In the genomic region with DNA sequence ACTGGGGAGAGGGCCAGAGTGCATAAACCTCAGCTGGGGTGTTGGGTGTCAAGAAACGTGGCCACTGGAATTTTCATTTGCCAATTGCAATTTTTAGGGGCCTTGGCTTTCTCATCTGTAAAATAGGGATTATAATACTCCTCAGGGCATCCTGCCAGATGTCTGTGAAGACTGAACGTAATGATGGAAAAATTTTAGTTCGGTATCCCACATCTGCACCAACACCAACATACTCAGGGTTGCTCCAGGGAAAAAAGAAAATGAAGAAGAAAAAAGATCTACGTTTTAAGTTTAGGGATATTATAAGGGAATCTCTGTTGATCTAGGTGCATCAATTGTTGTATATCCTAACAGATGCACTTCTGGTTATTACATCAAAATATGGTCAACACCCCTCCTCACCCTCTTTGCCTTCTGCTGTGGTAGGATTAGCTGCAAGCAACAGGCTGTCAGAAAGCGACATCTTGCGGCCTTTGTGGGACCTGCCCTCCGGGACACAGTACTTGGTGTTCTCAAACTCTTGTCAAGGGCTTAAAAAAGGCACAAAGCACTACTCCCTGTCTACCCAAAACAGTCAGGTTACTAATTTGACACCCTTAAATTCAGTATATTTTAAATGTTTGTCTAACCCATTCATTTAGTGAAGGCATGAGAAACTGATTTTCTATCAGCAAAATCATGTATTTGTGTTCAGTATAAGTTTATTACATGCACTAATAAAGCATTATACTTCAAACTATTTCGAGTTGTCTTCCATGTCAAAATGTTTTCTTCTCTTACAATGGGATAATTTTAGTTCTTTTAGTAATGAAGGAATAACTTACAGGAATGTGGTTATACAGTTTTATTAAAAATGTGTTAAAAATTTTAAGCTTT, we compare ENCODE assay signal across 1 cellular context.
A peak's percentile ranks its signal among the peaks of the same experiment; 100 is the strongest.
TF ChIP-seq lines count a peak whose summit lies in the region.

No MANE protein-coding gene starts in this region.

TF ChIP-seq in HepG2, 621 proteins besides CTCF, POLR2A, EP300 and RAD21 (continued from another document):
- TF ChIP-seq JUND (CRISPR knock-in tag; IDR thresholded peaks at IDR 0.05) = no peak
- TF ChIP-seq, protein P1, sequence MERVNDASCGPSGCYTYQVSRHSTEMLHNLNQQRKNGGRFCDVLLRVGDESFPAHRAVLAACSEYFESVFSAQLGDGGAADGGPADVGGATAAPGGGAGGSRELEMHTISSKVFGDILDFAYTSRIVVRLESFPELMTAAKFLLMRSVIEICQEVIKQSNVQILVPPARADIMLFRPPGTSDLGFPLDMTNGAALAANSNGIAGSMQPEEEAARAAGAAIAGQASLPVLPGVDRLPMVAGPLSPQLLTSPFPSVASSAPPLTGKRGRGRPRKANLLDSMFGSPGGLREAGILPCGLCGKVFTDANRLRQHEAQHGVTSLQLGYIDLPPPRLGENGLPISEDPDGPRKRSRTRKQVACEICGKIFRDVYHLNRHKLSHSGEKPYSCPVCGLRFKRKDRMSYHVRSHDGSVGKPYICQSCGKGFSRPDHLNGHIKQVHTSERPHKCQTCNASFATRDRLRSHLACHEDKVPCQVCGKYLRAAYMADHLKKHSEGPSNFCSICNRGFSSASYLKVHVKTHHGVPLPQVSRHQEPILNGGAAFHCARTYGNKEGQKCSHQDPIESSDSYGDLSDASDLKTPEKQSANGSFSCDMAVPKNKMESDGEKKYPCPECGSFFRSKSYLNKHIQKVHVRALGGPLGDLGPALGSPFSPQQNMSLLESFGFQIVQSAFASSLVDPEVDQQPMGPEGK (CRISPR knock-in tag; IDR thresholded peaks at IDR 0.05) = 0 out of 2 replicates have a peak, but pooled peaks have one; percentile 24
- TF ChIP-seq HNF4A (CRISPR knock-in tag; IDR thresholded peaks at IDR 0.05) = no peak
- TF ChIP-seq, protein P2, sequence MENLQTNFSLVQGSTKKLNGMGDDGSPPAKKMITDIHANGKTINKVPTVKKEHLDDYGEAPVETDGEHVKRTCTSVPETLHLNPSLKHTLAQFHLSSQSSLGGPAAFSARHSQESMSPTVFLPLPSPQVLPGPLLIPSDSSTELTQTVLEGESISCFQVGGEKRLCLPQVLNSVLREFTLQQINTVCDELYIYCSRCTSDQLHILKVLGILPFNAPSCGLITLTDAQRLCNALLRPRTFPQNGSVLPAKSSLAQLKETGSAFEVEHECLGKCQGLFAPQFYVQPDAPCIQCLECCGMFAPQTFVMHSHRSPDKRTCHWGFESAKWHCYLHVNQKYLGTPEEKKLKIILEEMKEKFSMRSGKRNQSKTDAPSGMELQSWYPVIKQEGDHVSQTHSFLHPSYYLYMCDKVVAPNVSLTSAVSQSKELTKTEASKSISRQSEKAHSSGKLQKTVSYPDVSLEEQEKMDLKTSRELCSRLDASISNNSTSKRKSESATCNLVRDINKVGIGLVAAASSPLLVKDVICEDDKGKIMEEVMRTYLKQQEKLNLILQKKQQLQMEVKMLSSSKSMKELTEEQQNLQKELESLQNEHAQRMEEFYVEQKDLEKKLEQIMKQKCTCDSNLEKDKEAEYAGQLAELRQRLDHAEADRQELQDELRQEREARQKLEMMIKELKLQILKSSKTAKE (CRISPR knock-in tag; IDR thresholded peaks at IDR 0.05; ENCODE audit: borderline replicate concordance) = no peak
- no peak for TF ChIP-seq MYC (CRISPR knock-in tag; IDR thresholded peaks at IDR 0.05; ENCODE audit: borderline replicate concordance)
- no peak for TF ChIP-seq ZNF776 (CRISPR knock-in tag; IDR thresholded peaks at IDR 0.05)
- TF ChIP-seq GATAD2A (CRISPR knock-in tag; IDR thresholded peaks at IDR 0.05) = peak; percentile 47; the same call in 1 of the 2 replicates
- peak; percentile 31; the same call in 1 of the 2 replicates for TF ChIP-seq SAP130 (CRISPR knock-in tag; IDR thresholded peaks at IDR 0.05; ENCODE audit: low read depth)
- TF ChIP-seq ZNF101 (CRISPR knock-in tag; IDR thresholded peaks at IDR 0.05; ENCODE audit: borderline replicate concordance, low read depth) = no peak
- TF ChIP-seq, protein P3, sequence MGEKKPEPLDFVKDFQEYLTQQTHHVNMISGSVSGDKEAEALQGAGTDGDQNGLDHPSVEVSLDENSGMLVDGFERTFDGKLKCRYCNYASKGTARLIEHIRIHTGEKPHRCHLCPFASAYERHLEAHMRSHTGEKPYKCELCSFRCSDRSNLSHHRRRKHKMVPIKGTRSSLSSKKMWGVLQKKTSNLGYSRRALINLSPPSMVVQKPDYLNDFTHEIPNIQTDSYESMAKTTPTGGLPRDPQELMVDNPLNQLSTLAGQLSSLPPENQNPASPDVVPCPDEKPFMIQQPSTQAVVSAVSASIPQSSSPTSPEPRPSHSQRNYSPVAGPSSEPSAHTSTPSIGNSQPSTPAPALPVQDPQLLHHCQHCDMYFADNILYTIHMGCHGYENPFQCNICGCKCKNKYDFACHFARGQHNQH (CRISPR knock-in tag; IDR thresholded peaks at IDR 0.05) = peak; percentile 27; the same call in 1 of the 2 replicates
- TF ChIP-seq MIXL1 (CRISPR knock-in tag; IDR thresholded peaks at IDR 0.05) = peak; percentile 55; the same call in 1 of the 2 replicates
- TF ChIP-seq ZMYM3 (CRISPR knock-in tag; IDR thresholded peaks at IDR 0.05) = no peak
- no peak for TF ChIP-seq ZNF556 (CRISPR knock-in tag; IDR thresholded peaks at IDR 0.05; ENCODE audit: borderline replicate concordance)
- no peak for TF ChIP-seq DMAP1 (CRISPR knock-in tag; IDR thresholded peaks at IDR 0.05)
- no peak for TF ChIP-seq MAF1 (CRISPR knock-in tag; IDR thresholded peaks at IDR 0.05; ENCODE audit: borderline replicate concordance)
- TF ChIP-seq ZNF720 (CRISPR knock-in tag; IDR thresholded peaks at IDR 0.05) = no peak
- TF ChIP-seq ELF4 (CRISPR knock-in tag; IDR thresholded peaks at IDR 0.05; ENCODE audit: borderline replicate concordance) = no peak
- no peak for TF ChIP-seq NAIF1 (CRISPR knock-in tag; IDR thresholded peaks at IDR 0.05; ENCODE audit: borderline replicate concordance)
- TF ChIP-seq ZIK1 (CRISPR knock-in tag; IDR thresholded peaks at IDR 0.05; ENCODE audit: borderline replicate concordance, low read depth) = no peak
- no peak for TF ChIP-seq SOX13 (IDR thresholded peaks at IDR 0.05)
- TF ChIP-seq SOX13 (CRISPR knock-in tag; conservative IDR thresholded peaks at IDR 0.05 in 1 of 2, IDR thresholded peaks at IDR 0.05 in 1 of 2) = 0 out of 4 replicates have a peak, but pooled peaks of 1 of the 2 experiments have one; percentile 10
- no peak for TF ChIP-seq ZFY (CRISPR knock-in tag; IDR thresholded peaks at IDR 0.05)
- peak; percentile 24; the same call in 1 of the 2 replicates for TF ChIP-seq ERF (CRISPR knock-in tag; IDR thresholded peaks at IDR 0.05)
- 0 out of 2 replicates have a peak, but pooled peaks have one; percentile 24 for TF ChIP-seq TGIF2 (CRISPR knock-in tag; IDR thresholded peaks at IDR 0.05)
- TF ChIP-seq TMF1 (CRISPR knock-in tag; IDR thresholded peaks at IDR 0.05; ENCODE audit: low read depth) = no peak
- TF ChIP-seq HMG20A (CRISPR knock-in tag; IDR thresholded peaks at IDR 0.05; ENCODE audit: borderline replicate concordance) = no peak
- peak; percentile 38; the same call in 1 of the 2 replicates for TF ChIP-seq KAT8 (CRISPR knock-in tag; IDR thresholded peaks at IDR 0.05)
- 0 out of 2 replicates have a peak, but pooled peaks have one; percentile 31 for TF ChIP-seq SMYD3 (CRISPR knock-in tag; IDR thresholded peaks at IDR 0.05)
- TF ChIP-seq KDM2A (CRISPR knock-in tag; IDR thresholded peaks at IDR 0.05; ENCODE audit: borderline replicate concordance, low read depth) = peak; percentile 61
- no peak for TF ChIP-seq ZNF180 (CRISPR knock-in tag; IDR thresholded peaks at IDR 0.05; ENCODE audit: borderline replicate concordance, low read depth)
- no peak for TF ChIP-seq ZBTB38 (CRISPR knock-in tag; IDR thresholded peaks at IDR 0.05)
- no peak for TF ChIP-seq KLF9 (CRISPR knock-in tag; IDR thresholded peaks at IDR 0.05; ENCODE audit: low read depth)
- peak; percentile 47; the same call in 1 of the 2 replicates for TF ChIP-seq ZNF614 (CRISPR knock-in tag; IDR thresholded peaks at IDR 0.05; ENCODE audit: borderline replicate concordance)
- peak; percentile 39; the same call in 1 of the 2 replicates for TF ChIP-seq THAP11 (CRISPR knock-in tag; IDR thresholded peaks at IDR 0.05)
- TF ChIP-seq ZBTB3 (CRISPR knock-in tag; IDR thresholded peaks at IDR 0.05; ENCODE audit: borderline replicate concordance, low read depth) = no peak
- peak; percentile 59; the same call in 1 of the 2 replicates for TF ChIP-seq MIER3 (CRISPR knock-in tag; IDR thresholded peaks at IDR 0.05; ENCODE audit: borderline replicate concordance)
- TF ChIP-seq, protein P4, sequence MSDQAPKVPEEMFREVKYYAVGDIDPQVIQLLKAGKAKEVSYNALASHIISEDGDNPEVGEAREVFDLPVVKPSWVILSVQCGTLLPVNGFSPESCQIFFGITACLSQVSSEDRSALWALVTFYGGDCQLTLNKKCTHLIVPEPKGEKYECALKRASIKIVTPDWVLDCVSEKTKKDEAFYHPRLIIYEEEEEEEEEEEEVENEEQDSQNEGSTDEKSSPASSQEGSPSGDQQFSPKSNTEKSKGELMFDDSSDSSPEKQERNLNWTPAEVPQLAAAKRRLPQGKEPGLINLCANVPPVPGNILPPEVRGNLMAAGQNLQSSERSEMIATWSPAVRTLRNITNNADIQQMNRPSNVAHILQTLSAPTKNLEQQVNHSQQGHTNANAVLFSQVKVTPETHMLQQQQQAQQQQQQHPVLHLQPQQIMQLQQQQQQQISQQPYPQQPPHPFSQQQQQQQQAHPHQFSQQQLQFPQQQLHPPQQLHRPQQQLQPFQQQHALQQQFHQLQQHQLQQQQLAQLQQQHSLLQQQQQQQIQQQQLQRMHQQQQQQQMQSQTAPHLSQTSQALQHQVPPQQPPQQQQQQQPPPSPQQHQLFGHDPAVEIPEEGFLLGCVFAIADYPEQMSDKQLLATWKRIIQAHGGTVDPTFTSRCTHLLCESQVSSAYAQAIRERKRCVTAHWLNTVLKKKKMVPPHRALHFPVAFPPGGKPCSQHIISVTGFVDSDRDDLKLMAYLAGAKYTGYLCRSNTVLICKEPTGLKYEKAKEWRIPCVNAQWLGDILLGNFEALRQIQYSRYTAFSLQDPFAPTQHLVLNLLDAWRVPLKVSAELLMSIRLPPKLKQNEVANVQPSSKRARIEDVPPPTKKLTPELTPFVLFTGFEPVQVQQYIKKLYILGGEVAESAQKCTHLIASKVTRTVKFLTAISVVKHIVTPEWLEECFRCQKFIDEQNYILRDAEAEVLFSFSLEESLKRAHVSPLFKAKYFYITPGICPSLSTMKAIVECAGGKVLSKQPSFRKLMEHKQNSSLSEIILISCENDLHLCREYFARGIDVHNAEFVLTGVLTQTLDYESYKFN (CRISPR knock-in tag; conservative IDR thresholded peaks at IDR 0.05) = no peak
- no peak for TF ChIP-seq HOXA3 (CRISPR knock-in tag; IDR thresholded peaks at IDR 0.05)
- TF ChIP-seq ZNF317 (CRISPR knock-in tag; IDR thresholded peaks at IDR 0.05) = no peak
- TF ChIP-seq PHF20 (CRISPR knock-in tag; IDR thresholded peaks at IDR 0.05) = no peak
- no peak for TF ChIP-seq ZSCAN9 (CRISPR knock-in tag; IDR thresholded peaks at IDR 0.05; ENCODE audit: borderline replicate concordance)
- no peak for TF ChIP-seq ZNF766 (CRISPR knock-in tag; IDR thresholded peaks at IDR 0.05; ENCODE audit: borderline replicate concordance)
- TF ChIP-seq SOX5 (CRISPR knock-in tag; IDR thresholded peaks at IDR 0.05; ENCODE audit: borderline replicate concordance) = peak; percentile 38; the same call in 1 of the 2 replicates
- no peak for TF ChIP-seq RARA (CRISPR knock-in tag; IDR thresholded peaks at IDR 0.05)
- 0 out of 2 replicates have a peak, but pooled peaks have one; percentile 31 for TF ChIP-seq CBX5 (CRISPR knock-in tag; IDR thresholded peaks at IDR 0.05; ENCODE audit: borderline replicate concordance)
- TF ChIP-seq BRCA1 (CRISPR knock-in tag; IDR thresholded peaks at IDR 0.05) = no peak
- TF ChIP-seq FOSL2 (CRISPR knock-in tag; IDR thresholded peaks at IDR 0.05) = peak; percentile 14; the same call in 1 of the 2 replicates
- TF ChIP-seq SRSF9 (IDR thresholded peaks at IDR 0.05; ENCODE audit: borderline replicate concordance, insufficient read depth, low read depth, low read length, poor library complexity, severe bottlenecking) = no peak
- no peak for TF ChIP-seq SRF (IDR thresholded peaks at IDR 0.05; ENCODE audit: low read depth, low read length)
